ENCODE assay signal across 8 cellular contexts in the genomic region with DNA sequence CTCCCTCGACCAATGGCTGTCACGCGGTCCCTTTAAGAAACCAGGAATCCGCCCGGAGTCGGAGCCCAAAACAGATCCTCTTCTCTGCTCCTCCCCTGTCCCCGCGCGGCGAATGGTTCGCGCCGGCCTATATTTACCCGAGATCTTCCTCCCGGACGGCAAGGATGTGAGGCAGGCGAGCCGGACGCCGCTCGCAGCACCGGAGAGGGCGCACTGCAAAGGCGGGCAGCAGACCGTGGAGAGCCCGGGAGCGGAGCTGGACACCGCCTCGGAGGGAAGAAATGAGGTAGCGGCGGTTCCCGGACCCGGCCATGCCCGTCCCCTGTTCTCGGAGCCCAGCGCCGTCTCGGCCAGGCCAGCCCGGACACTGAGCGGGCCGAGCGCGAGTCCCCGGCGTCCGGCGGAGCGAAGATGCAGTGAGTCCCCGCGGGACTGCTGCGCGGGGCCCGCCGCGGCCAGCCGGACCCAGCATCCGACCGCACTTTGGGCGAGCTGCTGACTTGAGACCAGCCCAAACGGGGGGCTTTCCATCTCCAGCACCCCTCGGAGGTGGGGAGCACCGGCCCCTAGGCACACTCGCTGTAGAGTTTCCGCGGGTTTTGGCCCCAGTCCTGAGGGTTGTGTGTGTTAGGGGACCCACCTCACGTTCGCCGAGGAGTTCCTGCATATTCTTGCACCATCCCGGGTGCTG. TPM values are rescaled to one million over a fixed set of nuclear protein-coding genes. Genes with fewer than 3 reads are reported as not detected.
A peak's percentile ranks its signal among the peaks of the same experiment; 100 is the strongest.
DNase-seq lines count a peak whose midpoint lies in the region; TF ChIP-seq lines count a peak whose summit lies in the region.

FAM43A (plus strand) TSS at position 161 of the 691 bp plus-strand sequence. CDS start 944 bp downstream, outside the sequence.

- H3K27ac ChIP-seq in angular gyrus (ENCODE audit: low read depth, low read length) (peak within 1 kb of the TSS; percentile 4), left ventricle myocardium inferior (replicated peaks) (peak within 1 kb of the TSS; percentile 97)

- H3K9me3 ChIP-seq in left ventricle myocardium inferior (replicated peaks): no peaks in the 10 kb centered on the region

- H3K4me3 Mint-ChIP-seq in T-helper 1 cell treated with Interleukin-12 subunit alpha and Interleukin-12 subunit beta and Interleukin-4 antibody, amounts not matched to agents 30 μg/mL and 1 μg/mL, for 36 hours: peak within 1 kb of the TSS; percentile 87

- peaks cover 51% of the 10 kb centered on the region for H3K27me3 Mint-ChIP-seq in T-helper 1 cell treated with Interleukin-12 subunit alpha and Interleukin-12 subunit beta and Interleukin-4 antibody, amounts not matched to agents 30 μg/mL and 1 μg/mL, for 36 hours (ENCODE audit: low read depth)

- TF ChIP-seq CTCF in left ventricle myocardium inferior (IDR thresholded peaks at IDR 0.05; ENCODE audit: borderline replicate concordance): peak; percentile 30

- H3K9me3 Mint-ChIP-seq in T-helper 1 cell treated with Interleukin-12 subunit alpha and Interleukin-12 subunit beta and Interleukin-4 antibody, amounts not matched to agents 30 μg/mL and 1 μg/mL, for 36 hours: no peaks in the 10 kb centered on the region

- H3K4me3 ChIP-seq in H7 (ENCODE audit: insufficient read depth, low read depth, low read length): peak within 1 kb of the TSS; percentile 69
- H3K4me3 ChIP-seq in left ventricle myocardium inferior: peak within 1 kb of the TSS; percentile 93

- intact Hi-C loops in left ventricle myocardium inferior (cut with micrococcal nuclease): loop anchor here (10.0 kb wide), 1 partner anchor 839 kb away; no protein-coding TSS in a partner anchor
- intact Hi-C loops in posterior vena cava (cut with DNase I): loop anchor here in 1 of 2 donors (10.0 kb wide), 2 partner anchors 189 to 839 kb away; no protein-coding TSS in a partner anchor

- peaks cover 43% of the 10 kb centered on the region for H3K4me1 Mint-ChIP-seq in T-helper 1 cell treated with Interleukin-12 subunit alpha and Interleukin-12 subunit beta and Interleukin-4 antibody, amounts not matched to agents 30 μg/mL and 1 μg/mL, for 36 hours (ENCODE audit: low read depth)

- H3K27me3 ChIP-seq in H7 (ENCODE audit: control insufficient read depth, insufficient read depth, low read length) (peaks cover 33% of the 10 kb centered on the region), left ventricle myocardium inferior (ENCODE audit: low read depth) (no peaks in the 10 kb centered on the region)

- H3K36me3 ChIP-seq in H7 (replicated peaks; ENCODE audit: control insufficient read depth, insufficient read depth, low read length) (no peaks in the 10 kb centered on the region), left ventricle myocardium inferior (peaks cover 8% of the 10 kb centered on the region)

- H3K27ac Mint-ChIP-seq in T-helper 1 cell treated with Interleukin-12 subunit alpha and Interleukin-12 subunit beta and Interleukin-4 antibody, amounts not matched to agents 30 μg/mL and 1 μg/mL, for 36 hours: peak within 1 kb of the TSS; percentile 68

- peaks cover 2% of the 10 kb centered on the region for H3K36me3 Mint-ChIP-seq in T-helper 1 cell treated with Interleukin-12 subunit alpha and Interleukin-12 subunit beta and Interleukin-4 antibody, amounts not matched to agents 30 μg/mL and 1 μg/mL, for 36 hours (ENCODE audit: low read depth)

- peaks cover 74% of the 10 kb centered on the region for H3K4me1 ChIP-seq in left ventricle myocardium inferior

- DNase-seq in DMS53 (lab: John Stamatoyannopoulos, UW): peak; percentile 83
- DNase-seq in H7: peak; percentile 92
- peak; percentile 87 for DNase-seq in NCI-H146 (lab: John Stamatoyannopoulos, UW)
- peak; percentile 96 for DNase-seq in left ventricle myocardium inferior
- peak; percentile 98 for DNase-seq in posterior vena cava (ENCODE audit: low spot score)
- peak; percentile 94 for DNase-seq in ureter (ENCODE audit: low spot score)

RNA-seq across cellular contexts. Expression of gene FAM43A, which starts in this region (rescaled TPM):
- total RNA-seq in H7 (2014; rRNA removed; shearing (Covaris generic)): 5.0 and 5.5 TPM in 2 replicates
- 18.0 TPM for total RNA-seq in left ventricle myocardium inferior
- 10 to 100 TPM; 11.4 to 12.4 TPM for total RNA-seq in posterior vena cava
- 5.2 TPM for total RNA-seq in ureter

Comparison
In these comparisons a context has a peak if more than half of its experiments do, and no peak if none do; other contexts are left out.
1. Peak in every context shown above with its lines: DNase-seq, H3K4me3 ChIP-seq and H3K27ac ChIP-seq.